In genomic region chr10:116817780-116818343, GRCh38 we compare ENCODE assay signal across 1 cellular context.
TF ChIP-seq lines count a peak whose summit lies in the region.

No MANE protein-coding gene starts in this region.

TF ChIP-seq in H1, 55 proteins besides CTCF, POLR2A, EP300 and RAD21:
- TF ChIP-seq, protein P1, sequence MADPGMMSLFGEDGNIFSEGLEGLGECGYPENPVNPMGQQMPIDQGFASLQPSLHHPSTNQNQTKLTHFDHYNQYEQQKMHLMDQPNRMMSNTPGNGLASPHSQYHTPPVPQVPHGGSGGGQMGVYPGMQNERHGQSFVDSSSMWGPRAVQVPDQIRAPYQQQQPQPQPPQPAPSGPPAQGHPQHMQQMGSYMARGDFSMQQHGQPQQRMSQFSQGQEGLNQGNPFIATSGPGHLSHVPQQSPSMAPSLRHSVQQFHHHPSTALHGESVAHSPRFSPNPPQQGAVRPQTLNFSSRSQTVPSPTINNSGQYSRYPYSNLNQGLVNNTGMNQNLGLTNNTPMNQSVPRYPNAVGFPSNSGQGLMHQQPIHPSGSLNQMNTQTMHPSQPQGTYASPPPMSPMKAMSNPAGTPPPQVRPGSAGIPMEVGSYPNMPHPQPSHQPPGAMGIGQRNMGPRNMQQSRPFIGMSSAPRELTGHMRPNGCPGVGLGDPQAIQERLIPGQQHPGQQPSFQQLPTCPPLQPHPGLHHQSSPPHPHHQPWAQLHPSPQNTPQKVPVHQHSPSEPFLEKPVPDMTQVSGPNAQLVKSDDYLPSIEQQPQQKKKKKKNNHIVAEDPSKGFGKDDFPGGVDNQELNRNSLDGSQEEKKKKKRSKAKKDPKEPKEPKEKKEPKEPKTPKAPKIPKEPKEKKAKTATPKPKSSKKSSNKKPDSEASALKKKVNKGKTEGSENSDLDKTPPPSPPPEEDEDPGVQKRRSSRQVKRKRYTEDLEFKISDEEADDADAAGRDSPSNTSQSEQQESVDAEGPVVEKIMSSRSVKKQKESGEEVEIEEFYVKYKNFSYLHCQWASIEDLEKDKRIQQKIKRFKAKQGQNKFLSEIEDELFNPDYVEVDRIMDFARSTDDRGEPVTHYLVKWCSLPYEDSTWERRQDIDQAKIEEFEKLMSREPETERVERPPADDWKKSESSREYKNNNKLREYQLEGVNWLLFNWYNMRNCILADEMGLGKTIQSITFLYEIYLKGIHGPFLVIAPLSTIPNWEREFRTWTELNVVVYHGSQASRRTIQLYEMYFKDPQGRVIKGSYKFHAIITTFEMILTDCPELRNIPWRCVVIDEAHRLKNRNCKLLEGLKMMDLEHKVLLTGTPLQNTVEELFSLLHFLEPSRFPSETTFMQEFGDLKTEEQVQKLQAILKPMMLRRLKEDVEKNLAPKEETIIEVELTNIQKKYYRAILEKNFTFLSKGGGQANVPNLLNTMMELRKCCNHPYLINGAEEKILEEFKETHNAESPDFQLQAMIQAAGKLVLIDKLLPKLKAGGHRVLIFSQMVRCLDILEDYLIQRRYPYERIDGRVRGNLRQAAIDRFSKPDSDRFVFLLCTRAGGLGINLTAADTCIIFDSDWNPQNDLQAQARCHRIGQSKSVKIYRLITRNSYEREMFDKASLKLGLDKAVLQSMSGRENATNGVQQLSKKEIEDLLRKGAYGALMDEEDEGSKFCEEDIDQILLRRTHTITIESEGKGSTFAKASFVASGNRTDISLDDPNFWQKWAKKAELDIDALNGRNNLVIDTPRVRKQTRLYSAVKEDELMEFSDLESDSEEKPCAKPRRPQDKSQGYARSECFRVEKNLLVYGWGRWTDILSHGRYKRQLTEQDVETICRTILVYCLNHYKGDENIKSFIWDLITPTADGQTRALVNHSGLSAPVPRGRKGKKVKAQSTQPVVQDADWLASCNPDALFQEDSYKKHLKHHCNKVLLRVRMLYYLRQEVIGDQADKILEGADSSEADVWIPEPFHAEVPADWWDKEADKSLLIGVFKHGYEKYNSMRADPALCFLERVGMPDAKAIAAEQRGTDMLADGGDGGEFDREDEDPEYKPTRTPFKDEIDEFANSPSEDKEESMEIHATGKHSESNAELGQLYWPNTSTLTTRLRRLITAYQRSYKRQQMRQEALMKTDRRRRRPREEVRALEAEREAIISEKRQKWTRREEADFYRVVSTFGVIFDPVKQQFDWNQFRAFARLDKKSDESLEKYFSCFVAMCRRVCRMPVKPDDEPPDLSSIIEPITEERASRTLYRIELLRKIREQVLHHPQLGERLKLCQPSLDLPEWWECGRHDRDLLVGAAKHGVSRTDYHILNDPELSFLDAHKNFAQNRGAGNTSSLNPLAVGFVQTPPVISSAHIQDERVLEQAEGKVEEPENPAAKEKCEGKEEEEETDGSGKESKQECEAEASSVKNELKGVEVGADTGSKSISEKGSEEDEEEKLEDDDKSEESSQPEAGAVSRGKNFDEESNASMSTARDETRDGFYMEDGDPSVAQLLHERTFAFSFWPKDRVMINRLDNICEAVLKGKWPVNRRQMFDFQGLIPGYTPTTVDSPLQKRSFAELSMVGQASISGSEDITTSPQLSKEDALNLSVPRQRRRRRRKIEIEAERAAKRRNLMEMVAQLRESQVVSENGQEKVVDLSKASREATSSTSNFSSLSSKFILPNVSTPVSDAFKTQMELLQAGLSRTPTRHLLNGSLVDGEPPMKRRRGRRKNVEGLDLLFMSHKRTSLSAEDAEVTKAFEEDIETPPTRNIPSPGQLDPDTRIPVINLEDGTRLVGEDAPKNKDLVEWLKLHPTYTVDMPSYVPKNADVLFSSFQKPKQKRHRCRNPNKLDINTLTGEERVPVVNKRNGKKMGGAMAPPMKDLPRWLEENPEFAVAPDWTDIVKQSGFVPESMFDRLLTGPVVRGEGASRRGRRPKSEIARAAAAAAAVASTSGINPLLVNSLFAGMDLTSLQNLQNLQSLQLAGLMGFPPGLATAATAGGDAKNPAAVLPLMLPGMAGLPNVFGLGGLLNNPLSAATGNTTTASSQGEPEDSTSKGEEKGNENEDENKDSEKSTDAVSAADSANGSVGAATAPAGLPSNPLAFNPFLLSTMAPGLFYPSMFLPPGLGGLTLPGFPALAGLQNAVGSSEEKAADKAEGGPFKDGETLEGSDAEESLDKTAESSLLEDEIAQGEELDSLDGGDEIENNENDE (IDR thresholded peaks at IDR 0.05; ENCODE audit: insufficient replicate concordance, low read length) = no peak
- TF ChIP-seq ASH2L (IDR thresholded peaks at IDR 0.05; ENCODE audit: low read length) (no peak), RFX5 (IDR thresholded peaks at IDR 0.05; ENCODE audit: borderline replicate concordance, low read depth, low read length) (no peak), SIX5 (IDR thresholded peaks at IDR 0.05; ENCODE audit: low read depth, low read length) (no peak), EGR1 (IDR thresholded peaks at IDR 0.05; ENCODE audit: borderline replicate concordance, low read depth, low read length) (no peak), CHD1 (IDR thresholded peaks at IDR 0.05; ENCODE audit: low read depth, low read length) (no peak), KDM5A (IDR thresholded peaks at IDR 0.05; ENCODE audit: low read length) (no peak), SIRT6 (IDR thresholded peaks at IDR 0.05; ENCODE audit: low read length) (no peak), TAF7 (optimal IDR thresholded peaks at IDR 0.05; ENCODE audit: borderline replicate concordance, low read depth, low read length) (no peak), SIN3A (conservative IDR thresholded peaks at IDR 0.05 in 1 of 2, IDR thresholded peaks at IDR 0.05 in 1 of 2; ENCODE audit: low read depth in 1 of 2, low read length in 2 of 2) (no peak)
